ENCODE assay signal across 21 cellular contexts in the genomic region with DNA sequence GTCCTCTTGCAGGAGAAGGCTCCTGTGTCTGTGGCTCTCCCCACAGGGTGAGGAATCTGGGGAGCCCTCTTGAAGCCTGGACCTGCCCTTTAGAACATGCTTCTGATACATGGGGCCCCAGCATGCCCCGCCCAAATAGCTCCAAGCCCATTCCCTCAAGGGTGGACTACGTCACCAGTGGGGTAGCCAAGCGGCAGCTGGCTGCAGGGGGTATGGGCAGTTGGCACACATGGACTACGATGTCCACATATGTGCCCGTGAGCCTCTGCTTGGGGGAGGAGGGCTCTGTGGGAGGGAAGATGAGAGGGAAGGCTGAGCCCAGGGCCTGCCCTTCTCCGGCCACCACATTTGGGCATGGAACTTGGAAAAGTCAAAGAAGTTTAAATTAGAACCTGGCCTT.
"Had no signal": no experiment of that assay in that cellular context is flagged by ENCODE, and none has a peak within 500 bp of the region (broad histone marks: within the 10 kb centered on the region; RNA-seq: fewer than 3 reads in every experiment).

No MANE protein-coding gene starts in this region.

- H3K9me3 ChIP-seq: adrenal gland, ascending aorta, left lung, sigmoid colon, spleen, upper lobe of left lung had no signal

- H3K27ac ChIP-seq: adrenal gland, ascending aorta, brain microvascular endothelial cell, epithelial cell of prostate, left lung, sigmoid colon, spleen, upper lobe of left lung had no signal

- H3K9me3 Mint-ChIP-seq: activated CD4-positive, alpha-beta memory T cell treated with anti-CD3 and anti-CD28 coated beads for 36 hours; T-helper 1 cell treated with Interleukin-12 subunit alpha and Interleukin-12 subunit beta and Interleukin-4 antibody, amounts not matched to agents 30 μg/mL and 1 μg/mL, for 36 hours had no signal

- H3K4me1 ChIP-seq: ascending aorta had no signal

- H3K4me3 Mint-ChIP-seq: activated CD4-positive, alpha-beta memory T cell treated with anti-CD3 and anti-CD28 coated beads for 36 hours; activated naive CD8-positive, alpha-beta T cell; endodermal cell; nephron progenitor cell; T-helper 1 cell treated with Interleukin-12 subunit alpha and Interleukin-12 subunit beta and Interleukin-4 antibody, amounts not matched to agents 30 μg/mL and 1 μg/mL, for 36 hours had no signal

- H3K27ac Mint-ChIP-seq: activated CD4-positive, alpha-beta memory T cell treated with anti-CD3 and anti-CD28 coated beads for 36 hours; endodermal cell; nephron progenitor cell; T-helper 1 cell treated with Interleukin-12 subunit alpha and Interleukin-12 subunit beta and Interleukin-4 antibody, amounts not matched to agents 30 μg/mL and 1 μg/mL, for 36 hours had no signal

- DNase-seq: activated CD4-positive, alpha-beta memory T cell treated with anti-CD3 and anti-CD28 coated beads for 36 hours; activated CD4-positive, alpha-beta T cell treated with anti-CD3 and anti-CD28 coated beads for 48 hours; activated gamma-delta T cell treated with Interleukin-2 at 50 U/mL for 16 hours; adrenal gland; brain microvascular endothelial cell; central memory CD4-positive, alpha-beta T cell; endodermal cell; kidney glomerular epithelial cell; left lung; nephron progenitor cell; occipital lobe; posterior cingulate gyrus; sigmoid colon; spleen; stimulated activated CD4-positive, alpha-beta T cell treated with anti-CD3 and anti-CD28 coated beads, Interleukin-4, amount 100 ng/mL, for 1 hour; stimulated activated naive CD4-positive, alpha-beta T cell treated with Interleukin-2 at 50 U/mL for 16 hours; upper lobe of left lung had no signal

- H3K27me3 Mint-ChIP-seq: activated CD4-positive, alpha-beta memory T cell treated with anti-CD3 and anti-CD28 coated beads for 36 hours; activated naive CD8-positive, alpha-beta T cell had no signal

- H3K36me3 ChIP-seq: adrenal gland, ascending aorta, brain microvascular endothelial cell, sigmoid colon had no signal

- ATAC-seq: left lung had no signal

- H3K4me3 ChIP-seq: adrenal gland, ascending aorta, left lung, sigmoid colon, spleen, upper lobe of left lung had no signal

- H3K27me3 ChIP-seq: adrenal gland, ascending aorta, brain microvascular endothelial cell, left lung, sigmoid colon, upper lobe of left lung had no signal
